ENCODE assay signal across 8 cellular contexts in genomic region chr10:14879055-14879800, GRCh38. TPM values are rescaled to one million over a fixed set of nuclear protein-coding genes. Genes with fewer than 3 reads are reported as not detected.
DNase-seq lines count a peak whose midpoint lies in the region; ATAC-seq, FAIRE-seq and TF ChIP-seq lines count a peak whose summit lies in the region.

No MANE protein-coding gene starts in this region.

- no peaks in the 10 kb centered on the region for H3K27me3 Mint-ChIP-seq in activated T-helper 17 cell treated with anti-CD3 and anti-CD28 coated beads, Interleukin-2, amount 50 U/mL, for 72 hours

- ATAC-seq in HG02623 (IDR thresholded peaks at IDR 0.05; ENCODE audit: unreplicated experiment) (peak; percentile 25), pancreas (peak; percentile 22 to 38 (median 32))
- peak; percentile 20 for ATAC-seq in activated T-helper 17 cell treated with anti-CD3 and anti-CD28 coated beads, Interleukin-2, amount 50 U/mL, for 72 hours (replicated peaks)

- H3K9me3 Mint-ChIP-seq in activated T-helper 17 cell treated with anti-CD3 and anti-CD28 coated beads, Interleukin-2, amount 50 U/mL, for 72 hours: no peaks in the 10 kb centered on the region

- TF ChIP-seq CTCF in foreskin fibroblast (IDR thresholded peaks at IDR 0.05; ENCODE audit: low read depth, low read length) (no peak), pancreas (IDR thresholded peaks at IDR 0.05) (no peak)

- H3K4me3 Mint-ChIP-seq in activated T-helper 17 cell treated with anti-CD3 and anti-CD28 coated beads, Interleukin-2, amount 50 U/mL, for 72 hours: peak overlapping the region; percentile 93

- H3K36me3 Mint-ChIP-seq in activated T-helper 17 cell treated with anti-CD3 and anti-CD28 coated beads, Interleukin-2, amount 50 U/mL, for 72 hours (ENCODE audit: low read depth): peaks cover 21% of the 10 kb centered on the region

- DNase-seq in GM18507 (ENCODE audit: extremely low spot score, insufficient read length, low read depth): peak; percentile 12
- DNase-seq in NCI-H2171 treated with DMSO at 0.1 percent for 48 hours (lab: John Stamatoyannopoulos, UW): peak; percentile 28
- DNase-seq in foreskin fibroblast: peak; percentile 3 to 26
- peak in 4 of 6 donors; percentile 17 to 64 (median 38) for DNase-seq in pancreas
- DNase-seq in NCI-H187 (lab: John Stamatoyannopoulos, UW): no peak
- no peak for DNase-seq in dedifferentiated amniotic fluid mesenchymal stem cell (ENCODE audit: extremely low spot score)

- peak overlapping the region; percentile 85 to 96 (median 93) for H3K27ac ChIP-seq in pancreas

- H3K4me3 ChIP-seq in foreskin fibroblast (ENCODE audit: low read depth in 1 of 2, low read length in 2 of 2): peak overlapping the region; percentile 82 to 86
- peak overlapping the region; percentile 94 to 98 (median 96) for H3K4me3 ChIP-seq in pancreas

- H3K4me1 Mint-ChIP-seq in activated T-helper 17 cell treated with anti-CD3 and anti-CD28 coated beads, Interleukin-2, amount 50 U/mL, for 72 hours: peaks cover 6% of the 10 kb centered on the region

- H3K36me3 ChIP-seq in pancreas: no peaks in the 10 kb centered on the region

- no peaks in the 10 kb centered on the region for H3K27me3 ChIP-seq in pancreas

- no peaks in the 10 kb centered on the region for H3K9me3 ChIP-seq in pancreas

- FAIRE-seq in GM18507 (lab: Jason Lieb, UNC) (no peak), pancreas (lab: Jason Lieb, UNC) (no peak)

- intact Hi-C loops in pancreas (cut with DNase I): no loop called here

- H3K27ac Mint-ChIP-seq in activated T-helper 17 cell treated with anti-CD3 and anti-CD28 coated beads, Interleukin-2, amount 50 U/mL, for 72 hours: peak overlapping the region; percentile 93

- WGBS in pancreas, 2 donors: 0 to 1% methylated on average over 50 to 69 of the region's 69 CpGs

- peaks cover 0 to 10% (median 0%) of the 10 kb centered on the region in 3 donors for H3K4me1 ChIP-seq in pancreas

RNA-seq across cellular contexts. Expression of gene SUV39H2, which starts 0.6 kb away (rescaled TPM):
- 10 to 100 TPM; 24.0 to 38.4 TPM for total RNA-seq in activated T-helper 17 cell treated with anti-CD3 and anti-CD28 coated beads, Interleukin-2, amount 50 U/mL, for 72 hours
- 1 to 10 TPM; 2.2 to 5.9 (median 4.0) TPM for total RNA-seq in pancreas
- polyA plus RNA-seq in pancreas: 1 to 10 TPM; 1.1 to 2.1 TPM

RNA-seq across cellular contexts. Expression of gene HSPA14, which starts 41.1 kb away (rescaled TPM):
- 10 to 100 TPM; 23.3 to 40.9 TPM for total RNA-seq in activated T-helper 17 cell treated with anti-CD3 and anti-CD28 coated beads, Interleukin-2, amount 50 U/mL, for 72 hours
- 1 to 10 TPM; 3.1 to 5.6 (median 5.2) TPM for total RNA-seq in pancreas
- polyA plus RNA-seq in pancreas: 10 to 100 TPM in 1 of 2 donors, 1 to 10 TPM in 1; 5.2 to 10.4 TPM

RNA-seq across cellular contexts. Expression of gene MSANTD7, which starts 41.1 kb away (rescaled TPM):
- total RNA-seq in activated T-helper 17 cell treated with anti-CD3 and anti-CD28 coated beads, Interleukin-2, amount 50 U/mL, for 72 hours: 10 to 100 TPM; 15.7 to 23.4 TPM
- total RNA-seq in pancreas: 1 to 10 TPM; 3.3 to 6.4 (median 5.2) TPM
- 1 to 10 TPM; 2.1 to 3.5 TPM for polyA plus RNA-seq in pancreas

RNA-seq across cellular contexts. Expression of gene CDNF, which starts 41.4 kb away (rescaled TPM):
- total RNA-seq in activated T-helper 17 cell treated with anti-CD3 and anti-CD28 coated beads, Interleukin-2, amount 50 U/mL, for 72 hours: 1 to 10 TPM in 1 of 2 donors, under 1 TPM in 1; 0.58 to 1.5 TPM
- 1 to 10 TPM; 1.3 to 6.5 (median 4.0) TPM for total RNA-seq in pancreas
- 1 to 10 TPM; 4.2 to 5.7 TPM for polyA plus RNA-seq in pancreas

Comparison
In these comparisons a context has a peak if more than half of its experiments do, and no peak if none do; other contexts are left out.
1. DNase-seq: peak in GM18507 (single experiment), NCI-H2171 treated with DMSO at 0.1 percent for 48 hours (single experiment), foreskin fibroblast (2 of 2) and pancreas (4 of 6); none in NCI-H187 (0 of 2) and dedifferentiated amniotic fluid mesenchymal stem cell (single experiment).
2. Peak in every context shown above with its lines, with median percentiles within 50 percentile points of each other: ATAC-seq.